Comparison of ENCODE assay signal across 8 cellular contexts in genomic region chr1:89724369-89725015, GRCh38.
A peak's percentile ranks its signal among the peaks of the same experiment; 100 is the strongest.
DNase-seq lines count a peak whose midpoint lies in the region; ATAC-seq, FAIRE-seq and TF ChIP-seq lines count a peak whose summit lies in the region.

No MANE protein-coding gene starts in this region.

- FAIRE-seq in A549 (lab: Jason Lieb, UNC) = no peak

- no peaks in the 10 kb centered on the region for H3K36me3 Mint-ChIP-seq in neural progenitor cell

- H3K36me3 ChIP-seq in neural progenitor cell = no peaks in the 10 kb centered on the region

- H3K4me2 ChIP-seq in A549 = peak overlapping the region; percentile 32; the same call in 1 of the 3 replicates
- no peak overlapping the region for H3K4me2 ChIP-seq in neural progenitor cell

- H3K9me3 ChIP-seq in A549 (no peaks in the 10 kb centered on the region), neural progenitor cell (ENCODE audit: low read depth) (no peaks in the 10 kb centered on the region)

- TF ChIP-seq CTCF in A549 (IDR thresholded peaks at IDR 0.05) = no peak
- TF ChIP-seq CTCF in GM20000 (IDR thresholded peaks at IDR 0.05; ENCODE audit: extremely low read depth, missing control alignments) = no peak
- TF ChIP-seq CTCF in neural progenitor cell (IDR thresholded peaks at IDR 0.05) = no peak

- H3F3A ChIP-seq in neural progenitor cell (ENCODE audit: low read depth) = peaks cover 2% of the 10 kb centered on the region

- DNase-seq in A549 (ENCODE audit: low read depth in 1 of 2, low spot score in 1 of 2) (no peak), GM20000 (ENCODE audit: low spot score) (peak; percentile 41), Kasumi-1 (lab: John Stamatoyannopoulos, UW) (peak; percentile 89 to 90), left lobe of liver (ENCODE audit: low spot score) (no peak), neural progenitor cell (ENCODE audit: low spot score) (no peak), substantia nigra (lab: John Stamatoyannopoulos, UW) (no peak)
- DNase-seq in activated T-cell treated with anti-CD3 and anti-CD28 coated beads, Interleukin-2, amount 50 U/mL, for 48 hours = peak; percentile 80 to 83
- peak; percentile 52 to 82 for DNase-seq in stimulated activated naive CD8-positive, alpha-beta T cell treated with anti-CD3 and anti-CD28 coated beads, Interleukin-15, amount 100 ng/mL, for 72 hours

- 71% methylated on average over 3 of the region's 3 CpGs for WGBS in A549 (ENCODE audit: missing lambda C conversion rate)

- ATAC-seq in A549 (peak in 1 of 2 experiments; percentile 72; a peak in 3 of 6 replicates), left lobe of liver (peak; percentile 41)
- peak; percentile 96 for ATAC-seq in stimulated activated naive CD8-positive, alpha-beta T cell treated with anti-CD3 and anti-CD28 coated beads, Interleukin-15, amount 100 ng/mL, for 72 hours

- H3K4me3 ChIP-seq in A549 (no peak overlapping the region), neural progenitor cell (no peak overlapping the region)

- no peak for TF ChIP-seq EP300 in A549 (IDR thresholded peaks at IDR 0.05)

- no peaks in the 10 kb centered on the region for H3K27me3 ChIP-seq in neural progenitor cell

- H4K20me1 ChIP-seq in neural progenitor cell (ENCODE audit: low read depth) = no peaks in the 10 kb centered on the region

- H3K79me2 ChIP-seq in neural progenitor cell (ENCODE audit: low read depth) = no peaks in the 10 kb centered on the region

- H3K4me3 Mint-ChIP-seq in stimulated activated naive CD8-positive, alpha-beta T cell treated with anti-CD3 and anti-CD28 coated beads, Interleukin-15, amount 100 ng/mL, for 72 hours = peak overlapping the region; percentile 49 to 67
- no peak overlapping the region for H3K4me3 Mint-ChIP-seq in neural progenitor cell

- H3K4me1 Mint-ChIP-seq in stimulated activated naive CD8-positive, alpha-beta T cell treated with anti-CD3 and anti-CD28 coated beads, Interleukin-15, amount 100 ng/mL, for 72 hours = peaks cover 91% of the 10 kb centered on the region
- peaks cover 8% of the 10 kb centered on the region for H3K4me1 Mint-ChIP-seq in neural progenitor cell

- H3K9ac ChIP-seq in neural progenitor cell = no peak overlapping the region

- TF ChIP-seq RAD21 in A549 (conservative IDR thresholded peaks at IDR 0.05 in 1 of 2, IDR thresholded peaks at IDR 0.05 in 1 of 2) = no peak

- POLR2A ChIA-PET in A549 (lab: Yijun Ruan, JAX) = no interaction called here

- CTCF ChIA-PET in A549 (lab: Yijun Ruan, JAX) = no interaction called here

- H3K4me1 ChIP-seq in A549 = peaks cover 8% of the 10 kb centered on the region; the same call in 1 of the 3 replicates
- peaks cover 9% of the 10 kb centered on the region for H3K4me1 ChIP-seq in neural progenitor cell

- H3K9me3 Mint-ChIP-seq in stimulated activated naive CD8-positive, alpha-beta T cell treated with anti-CD3 and anti-CD28 coated beads, Interleukin-15, amount 100 ng/mL, for 72 hours = peaks cover 7 to 17% of the 10 kb centered on the region in 2 donors
- no peaks in the 10 kb centered on the region for H3K9me3 Mint-ChIP-seq in neural progenitor cell

- TF ChIP-seq POLR2A in A549 (IDR thresholded peaks at IDR 0.05; ENCODE audit: low read length) = no peak

- no peaks in the 10 kb centered on the region for H3K27me3 Mint-ChIP-seq in stimulated activated naive CD8-positive, alpha-beta T cell treated with anti-CD3 and anti-CD28 coated beads, Interleukin-15, amount 100 ng/mL, for 72 hours
- peaks cover 3% of the 10 kb centered on the region for H3K27me3 Mint-ChIP-seq in neural progenitor cell (ENCODE audit: insufficient read depth, low read depth)

- H3K27ac Mint-ChIP-seq in stimulated activated naive CD8-positive, alpha-beta T cell treated with anti-CD3 and anti-CD28 coated beads, Interleukin-15, amount 100 ng/mL, for 72 hours = peak overlapping the region; percentile 95 to 98
- no peak overlapping the region for H3K27ac Mint-ChIP-seq in neural progenitor cell

- H2AFZ ChIP-seq in neural progenitor cell (replicated peaks) = no peak overlapping the region

- H3K27ac ChIP-seq in A549 (no peak overlapping the region; a peak in 1 of 6 replicates), neural progenitor cell (no peak overlapping the region), substantia nigra (ENCODE audit: low read depth, low read length, poor library complexity, severe bottlenecking) (no peak overlapping the region)

TF ChIP-seq in A549, 52 proteins besides CTCF, POLR2A, EP300 and RAD21:
- TF ChIP-seq TP53 (CRISPR knock-in tag; IDR thresholded peaks at IDR 0.05) (no peak), RARB (CRISPR knock-in tag; IDR thresholded peaks at IDR 0.05) (no peak)

Comparison
In these comparisons a context has a peak if more than half of its experiments do, and no peak if none do; other contexts are left out.
1. DNase-seq: peak in GM20000 (single experiment), Kasumi-1 (2 of 2), activated T-cell treated with anti-CD3 and anti-CD28 coated beads, Interleukin-2, amount 50 U/mL, for 48 hours (2 of 2) and stimulated activated naive CD8-positive, alpha-beta T cell treated with anti-CD3 and anti-CD28 coated beads, Interleukin-15, amount 100 ng/mL, for 72 hours (2 of 2); none in A549 (0 of 2), left lobe of liver (single experiment), neural progenitor cell (single experiment) and substantia nigra (0 of 49).